ENCODE assay signal across 8 cellular contexts in the genomic region with DNA sequence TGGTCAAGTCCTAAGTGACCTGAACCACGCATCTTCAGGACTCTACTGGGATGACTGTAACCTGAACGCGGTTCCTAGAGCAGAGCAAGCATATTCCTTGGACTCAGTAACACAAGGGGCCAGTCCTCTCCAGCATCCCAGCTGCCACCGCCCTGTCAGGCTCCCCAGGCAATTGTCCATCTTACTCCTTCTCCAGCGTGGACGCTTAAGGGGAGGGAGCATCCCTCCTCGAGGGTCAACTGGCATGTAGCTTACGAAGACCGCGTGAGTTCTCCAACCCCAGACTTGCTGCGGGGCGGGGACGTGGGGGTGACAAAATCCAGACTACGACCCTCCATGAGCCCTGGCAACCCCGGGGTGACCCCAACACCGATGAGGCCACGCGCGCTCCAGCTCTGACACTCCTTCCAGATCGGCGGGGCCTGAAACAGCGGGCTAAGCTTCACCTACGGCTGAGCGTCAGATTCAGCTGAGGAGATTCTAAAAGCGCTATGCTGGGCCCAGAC. TPM values are rescaled to one million over a fixed set of nuclear protein-coding genes. Genes with fewer than 3 reads are reported as not detected.
DNase-seq lines count a peak whose midpoint lies in the region; ATAC-seq, FAIRE-seq and TF ChIP-seq lines count a peak whose summit lies in the region.

No MANE protein-coding gene starts in this region.

- H3K4me3 ChIP-seq in GM23248 (peak overlapping the region; percentile 86), GM12878 (peak overlapping the region; percentile 84)

- H3K4me1 ChIP-seq in GM23248 (ENCODE audit: insufficient read depth) (peaks cover 8% of the 10 kb centered on the region; the same call in 1 of the 2 replicates), GM12878 (ENCODE audit: control insufficient read depth, insufficient read depth, low read length) (peaks cover 5% of the 10 kb centered on the region)

- DNase-seq in EH (ENCODE audit: low read depth) (peak; percentile 55), GM23248 (peak; percentile 59), NCI-H226 (peak; percentile 24), GM12878 (ENCODE audit: low read depth, low spot score) (no peak), iris pigment epithelial cell (ENCODE audit: low read depth) (peak; percentile 34)
- no peak for DNase-seq in stimulated activated naive CD8-positive, alpha-beta T cell treated with anti-CD3 and anti-CD28 coated beads, Interleukin-15, Interleukin-2, amounts not matched to agents 100 U/mL and 50 U/mL, for 24 hours
- DNase-seq in central memory CD4-positive, alpha-beta T cell: no peak
- no peak for DNase-seq in stimulated activated CD4-positive, alpha-beta T cell treated with anti-CD3 and anti-CD28 coated beads, Interleukin-12 subunit alpha, Interleukin-12 subunit beta, amount 100 ng/mL, for 4 hours

- peak overlapping the region; percentile 79 for H3K4me2 ChIP-seq in GM23248 (ENCODE audit: unreplicated experiment)
- peak overlapping the region; percentile 93 for H3K4me2 ChIP-seq in GM12878 (ENCODE audit: control insufficient read depth, insufficient read depth)

- H3K27me3 ChIP-seq in GM23248 (replicated peaks; ENCODE audit: insufficient read depth) (no peaks in the 10 kb centered on the region), GM12878 (replicated peaks in 1 of 2; ENCODE audit: control insufficient read depth in 2 of 2, insufficient read depth in 2 of 2, low read length in 1 of 2) (no peaks in the 10 kb centered on the region)

- CTCF ChIA-PET in GM12878 (lab: Yijun Ruan, JAX): interaction anchor here (0.6 to 4.1 kb wide), 15 partner anchors 8 to 249 kb away, joined by 3 to 33 read pairs (median 4); no protein-coding TSS in a partner anchor

- no peaks in the 10 kb centered on the region for H3K9me3 ChIP-seq in GM23248 (ENCODE audit: low read depth)
- no peaks in the 10 kb centered on the region for H3K9me3 ChIP-seq in GM12878 (replicated peaks; ENCODE audit: control insufficient read depth, insufficient read depth, low read length)

- RAD21 ChIA-PET in GM12878 (lab: Charles Lee; ENCODE audit: unreplicated experiment): interaction anchor here (0.6 to 2.7 kb wide), 20 partner anchors 9 to 151 kb away, joined by 3 to 12 read pairs (median 4); a partner anchor contains a TSS

- TF ChIP-seq EP300 in GM12878 (IDR thresholded peaks at IDR 0.05; ENCODE audit: borderline replicate concordance in 1 of 2, control insufficient read depth in 1 of 2, low read depth in 2 of 2, low read length in 2 of 2): no peak

- H3K27ac ChIP-seq in GM23248 (peak overlapping the region; percentile 80), GM12878 (ENCODE audit: control insufficient read depth, insufficient read depth) (peak overlapping the region; percentile 82)

- POLR2A ChIA-PET in GM12878 (lab: Charles Lee): interaction anchor here (0.5 to 3.1 kb wide), 22 partner anchors 11 to 745 kb away, joined by 3 to 20 read pairs (median 5); a partner anchor contains a TSS

- peaks cover 5% of the 10 kb centered on the region for H3K36me3 ChIP-seq in GM23248 (ENCODE audit: low read depth)
- no peaks in the 10 kb centered on the region; a peak in 2 of 4 replicates for H3K36me3 ChIP-seq in GM12878 (ENCODE audit: control insufficient read depth in 2 of 2, insufficient read depth in 2 of 2, low read length in 1 of 2)

- FAIRE-seq in GM12878 (lab: Jason Lieb, UNC): no peak

- in situ Hi-C loops in GM23248 (cut with MboI): no loop called here
- in situ Hi-C loops in GM12878 (cut with MboI): no loop called here

- no peak for TF ChIP-seq RAD21 in GM12878 (IDR thresholded peaks at IDR 0.05; ENCODE audit: insufficient read depth, low read depth, low read length)

- TF ChIP-seq CTCF in GM12878 (IDR thresholded peaks at IDR 0.05 in 2 of 3, conservative IDR thresholded peaks at IDR 0.05 in 1 of 3; ENCODE audit: control insufficient read depth in 2 of 3, extremely low read depth in 1 of 3, insufficient read depth in 1 of 3, low read depth in 3 of 3, low read length in 3 of 3): no peak

- TSS peak; percentile 93 for BruUV-seq in GM12878 (replicated peaks; lab: Mats Ljungman, UMichigan)

- SMC1A ChIA-PET in GM12878 (lab: Charles Lee; ENCODE audit: uncharacterized antibody, unreplicated experiment): interaction anchor here (0.6 to 4.4 kb wide), 12 partner anchors 11 to 549 kb away, joined by 3 to 21 read pairs (median 6); no protein-coding TSS in a partner anchor

- intact Hi-C loops in GM12878 (cut with micrococcal nuclease; ENCODE audit: unreplicated experiment): loop anchor here (5.0 kb wide), 1 partner anchor 50 kb away; no protein-coding TSS in a partner anchor

- H3F3A ChIP-seq in GM23248 (ENCODE audit: insufficient read depth): peaks cover 11% of the 10 kb centered on the region

- H2AFZ ChIP-seq in GM23248: peak overlapping the region; percentile 96
- H2AFZ ChIP-seq in GM12878 (ENCODE audit: control insufficient read depth, low read depth, low read length): peak overlapping the region; percentile 95

- peak overlapping the region; percentile 92 for H3K9ac ChIP-seq in GM23248
- peak overlapping the region; percentile 100 for H3K9ac ChIP-seq in GM12878 (ENCODE audit: control insufficient read depth, insufficient read depth, low read length)

- TF ChIP-seq POLR2A in GM12878 (IDR thresholded peaks at IDR 0.05; ENCODE audit: low read depth, low read length): no peak; the same call in 1 of the 2 replicates

- WGBS in GM23248 (ENCODE audit: low coverage in 1 of 2, low lambda C conversion rate in 2 of 2, missing lambda C conversion rate in 2 of 2), 2 experiments: 7 to 10% methylated on average over 24 to 25 of the region's 25 CpGs
- 1% methylated on average over 25 of the region's 25 CpGs for WGBS in GM12878 (ENCODE audit: insufficient coverage, insufficient replicate concordance, low lambda C conversion rate, missing lambda C conversion rate)

- peaks cover 37% of the 10 kb centered on the region for H3K79me2 ChIP-seq in GM23248 (ENCODE audit: insufficient read depth)
- peaks cover 59% of the 10 kb centered on the region for H3K79me2 ChIP-seq in GM12878 (ENCODE audit: control insufficient read depth, insufficient read depth, low read length)

- ATAC-seq in GM12878: peak; percentile 17
- peak; percentile 34 for ATAC-seq in stimulated activated naive CD8-positive, alpha-beta T cell treated with anti-CD3 and anti-CD28 coated beads, Interleukin-15, Interleukin-2, amounts not matched to agents 100 U/mL and 50 U/mL, for 24 hours

- no peaks in the 10 kb centered on the region for H3K9me2 ChIP-seq in GM23248 (ENCODE audit: insufficient read depth)

- H4K20me1 ChIP-seq in GM23248 (ENCODE audit: insufficient read depth) (no peaks in the 10 kb centered on the region), GM12878 (ENCODE audit: control insufficient read depth, insufficient read depth) (no peaks in the 10 kb centered on the region)

TF ChIP-seq in GM12878, 131 proteins besides CTCF, POLR2A, EP300 and RAD21:
- peak; percentile 79 for TF ChIP-seq MYC (IDR thresholded peaks at IDR 0.05; ENCODE audit: insufficient read depth, insufficient read length, insufficient replicate concordance, low read length, severe bottlenecking)
- peak; percentile 6; the same call in 1 of the 2 replicates for TF ChIP-seq POLR2AphosphoS2 (IDR thresholded peaks at IDR 0.05; ENCODE audit: low read depth, low read length)
- peak; percentile 54; the same call in 1 of the 2 replicates for TF ChIP-seq LARP7 (IDR thresholded peaks at IDR 0.05)
- no peak for TF ChIP-seq RB1 (IDR thresholded peaks at IDR 0.05; ENCODE audit: borderline replicate concordance)
- TF ChIP-seq GATAD2B (conservative IDR thresholded peaks at IDR 0.05; ENCODE audit: low read depth): 0 out of 2 replicates have a peak, but pooled peaks have one; percentile 47
- 0 out of 2 replicates have a peak, but pooled peaks have one; percentile 12 for TF ChIP-seq RUNX3 (IDR thresholded peaks at IDR 0.05; ENCODE audit: low read length)
- no peak for TF ChIP-seq NFYA (IDR thresholded peaks at IDR 0.05; ENCODE audit: borderline replicate concordance, low read depth, low read length)
- no peak for TF ChIP-seq ZBED1 (IDR thresholded peaks at IDR 0.05; ENCODE audit: borderline replicate concordance)
- 0 out of 3 replicates have a peak, but pooled peaks of 1 of the 2 experiments have one; percentile 7 for TF ChIP-seq EGR1 (IDR thresholded peaks at IDR 0.05; ENCODE audit: borderline replicate concordance in 1 of 2, low read depth in 2 of 2, low read length in 2 of 2)

RNA-seq across cellular contexts. Expression of a gene that starts 0.9 kb away (rescaled TPM):
- total RNA-seq in GM23248 (2014; rRNA removed; shearing (Covaris generic)): 23.4 and 24.1 TPM in 2 replicates
- polyA plus RNA-seq in GM23248 (2016; fragmentation: Nextera tagmentation; extraction: Ambion mirVana) (45.6 and 52.9 TPM in 2 replicates), GM12878 (2011; rRNA removed) (81.9 and 99.3 TPM in 2 replicates), GM12878 (2014; fragmentation: Illumina TruSeq; extraction: Trizol) (210 TPM in 2 replicates), GM12878 (2014; fragmentation: Nextera tagmentation; extraction: Ambion mirVana) (100 to 1,000 TPM; 140 to 177 TPM), GM12878 (2014; rRNA removed) (169 and 181 TPM in 2 replicates), GM12878 (2016; fragmentation: Nextera tagmentation; extraction: Ambion mirVana) (100 to 1,000 TPM; 301 to 310 TPM)
- 224 and 245 TPM in 2 replicates for total RNA-seq in GM12878 (2013; cell fraction: nucleolus; rRNA removed)
- total RNA-seq in GM12878 (2014; rRNA removed) (153 and 160 TPM in 2 replicates), GM12878 (2014; rRNA removed; fragmentation: Illumina TruSeq; extraction: Trizol) (114 and 123 TPM in 2 replicates), GM12878 (2021) (237 and 261 TPM in 2 replicates)
- polyA plus RNA-seq in GM12878 (2011; ENCODE audit: low read depth): 70.5 TPM
- 95.3 and 103 TPM in 2 replicates for polyA plus RNA-seq in GM12878 (2011; cell fraction: cytosol; rRNA removed)
- polyA plus RNA-seq in GM12878 (2011; cell fraction: nucleus; rRNA removed): 103 and 135 TPM in 2 replicates
- 100 and 109 TPM in 2 replicates for polyA plus RNA-seq in GM12878 (2012)
- polyA minus RNA-seq in GM12878 (2011; rRNA and poly(A)+ RNA removed): 130 and 154 TPM in 2 replicates
- polyA minus RNA-seq in GM12878 (2011; cell fraction: cytosol; rRNA and poly(A)+ RNA removed): 96.6 and 126 TPM in 2 replicates
- 71.6 and 111 TPM in 2 replicates for polyA minus RNA-seq in GM12878 (2011; cell fraction: nucleus; rRNA and poly(A)+ RNA removed)

Comparison
In these comparisons a context has a peak if more than half of its experiments do, and no peak if none do; other contexts are left out.
1. DNase-seq: peak in EH (single experiment), GM23248 (single experiment), NCI-H226 (single experiment) and iris pigment epithelial cell (single experiment); none in GM12878 (single experiment), stimulated activated naive CD8-positive, alpha-beta T cell treated with anti-CD3 and anti-CD28 coated beads, Interleukin-15, Interleukin-2, amounts not matched to agents 100 U/mL and 50 U/mL, for 24 hours (single experiment), central memory CD4-positive, alpha-beta T cell (single experiment) and stimulated activated CD4-positive, alpha-beta T cell treated with anti-CD3 and anti-CD28 coated beads, Interleukin-12 subunit alpha, Interleukin-12 subunit beta, amount 100 ng/mL, for 4 hours (single experiment).